In the genomic region with DNA sequence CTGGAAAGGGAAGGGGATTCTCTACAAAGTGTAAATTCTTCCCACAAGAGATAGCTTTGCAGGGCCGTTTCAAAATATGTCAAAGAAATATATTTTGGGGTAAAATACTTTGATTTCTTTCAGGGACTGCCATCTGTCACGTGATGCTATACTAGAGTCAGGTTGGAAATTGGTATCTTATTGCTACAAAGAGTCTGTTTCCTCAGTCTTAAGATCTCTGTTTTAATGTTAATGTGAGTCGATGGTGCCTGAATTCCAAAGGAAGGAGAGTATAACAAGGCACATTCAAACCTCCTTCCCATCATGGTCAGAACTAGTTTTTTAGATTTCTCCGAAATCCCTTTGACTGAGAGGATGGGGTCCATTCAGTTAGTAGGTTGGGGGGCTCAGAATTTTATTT, we compare ENCODE assay signal across 21 cellular contexts. TPM values are rescaled to one million over a fixed set of nuclear protein-coding genes. Genes with fewer than 3 reads are reported as not detected.
"Had no signal": no experiment of that assay in that cellular context is flagged by ENCODE, and none has a peak within 500 bp of the region (broad histone marks: within the 10 kb centered on the region; RNA-seq: fewer than 3 reads in every experiment).

No MANE protein-coding gene starts in this region.

- H3K9ac ChIP-seq: SK-N-SH had no signal

- H3K27ac ChIP-seq: RWPE1 had no signal

- H3K27me3 Mint-ChIP-seq: IgD-negative memory B cell had no signal

- ATAC-seq: Panc1, PC-3 had no signal

- H3K4me3 Mint-ChIP-seq: IgD-negative memory B cell had no signal

- H3K9me3 Mint-ChIP-seq: IgD-negative memory B cell had no signal

- H3K36me3 Mint-ChIP-seq: IgD-negative memory B cell had no signal

- H3K4me2 ChIP-seq: SK-N-SH had no signal

- H3K9me3 ChIP-seq: SK-N-SH had no signal

- H3K27ac Mint-ChIP-seq: IgD-negative memory B cell had no signal

- DNase-seq: KBM-7, MV-4-11, NCI-H1048, NCI-H1105, NCI-H1417 treated with DMSO at 0.1 percent for 48 hours, NCI-H146, NCI-H1694 treated with DMSO at 0.1 percent for 48 hours, NCI-H1930, NCI-H2081, NCI-H2107, NCI-H2227 treated with DMSO at 0.1 percent for 48 hours, NCI-H524, NCI-H526 treated with DMSO at 0.1 percent for 48 hours, NCI-H774, PC-3, SHP77, SK-N-SH, SW 1271 had no signal

RNA-seq across cellular contexts. Expression of gene PDE7B, which starts 36.3 kb away (rescaled TPM):
- total RNA-seq: PC-3 had no signal
